In the genomic region with DNA sequence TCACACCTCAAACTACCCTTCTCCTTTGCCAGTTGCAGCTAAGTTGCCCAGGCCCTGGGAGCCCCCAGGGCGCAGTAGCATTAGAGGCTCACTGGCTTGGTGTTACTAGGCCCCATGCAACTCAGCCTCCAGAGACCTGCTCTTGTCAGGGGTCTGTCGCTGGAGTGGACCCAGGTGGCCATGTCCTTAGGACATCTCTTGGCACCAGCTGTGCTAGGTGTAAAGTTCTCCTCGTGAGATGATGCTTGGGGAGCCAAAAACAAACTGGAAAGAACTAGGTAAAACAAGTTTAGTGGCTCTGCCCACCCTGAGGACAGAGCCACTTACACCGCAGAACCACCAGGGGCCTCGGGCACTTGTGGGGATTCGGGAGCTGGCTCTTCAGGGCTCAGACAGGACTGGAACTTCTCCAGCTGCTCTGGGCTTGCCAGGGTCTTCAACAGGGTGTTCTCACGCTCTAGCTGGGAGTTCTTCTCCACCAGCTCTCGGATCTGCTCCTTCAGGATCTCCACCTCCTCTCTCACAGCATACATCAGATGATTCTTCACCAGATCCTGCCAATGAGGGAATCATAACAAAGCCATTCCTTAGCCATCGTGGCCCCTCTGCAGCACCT, we compare ENCODE assay signal across 8 cellular contexts.
DNase-seq lines count a peak whose midpoint lies in the region; ATAC-seq and TF ChIP-seq lines count a peak whose summit lies in the region.

No MANE protein-coding gene starts in this region.

- peaks cover 12 to 79% (median 65%) of the 10 kb centered on the region in 6 donors for H3K4me1 ChIP-seq in spleen

- intact Hi-C loops in spleen (cut with DNase I; ENCODE audit: low total_unique reads), result no loop called here

- peaks cover 0 to 20% (median 0%) of the 10 kb centered on the region in 7 donors for H3K27me3 ChIP-seq in spleen (replicated peaks in 1 of 7)

- no peak for ATAC-seq in activated T-helper 17 cell treated with anti-CD3 and anti-CD28 coated beads, Interleukin-2, amount 50 U/mL, for 72 hours (replicated peaks)
- no peak for ATAC-seq in HG03108 (IDR thresholded peaks at IDR 0.05; ENCODE audit: unreplicated experiment)

- peaks cover 27% of the 10 kb centered on the region for H3K4me1 Mint-ChIP-seq in activated T-helper 17 cell treated with anti-CD3 and anti-CD28 coated beads, Interleukin-2, amount 50 U/mL, for 72 hours
- H3K4me1 Mint-ChIP-seq in glutamatergic neuron (ENCODE audit: low read depth, unreplicated experiment), result peaks cover 9% of the 10 kb centered on the region

- TF ChIP-seq CTCF in glutamatergic neuron (IDR thresholded peaks at IDR 0.05; ENCODE audit: partially characterized antibody, unreplicated experiment), result no peak
- peak in 2 of 11 experiments; percentile 3 to 26 for TF ChIP-seq CTCF in spleen (IDR thresholded peaks at IDR 0.05 in 8 of 11, conservative IDR thresholded peaks at IDR 0.05 in 3 of 11)

- H3K9me3 Mint-ChIP-seq in activated T-helper 17 cell treated with anti-CD3 and anti-CD28 coated beads, Interleukin-2, amount 50 U/mL, for 72 hours, result no peaks in the 10 kb centered on the region
- H3K9me3 Mint-ChIP-seq in glutamatergic neuron (ENCODE audit: unreplicated experiment), result peaks cover 6% of the 10 kb centered on the region

- no peaks in the 10 kb centered on the region for H3K27me3 Mint-ChIP-seq in activated T-helper 17 cell treated with anti-CD3 and anti-CD28 coated beads, Interleukin-2, amount 50 U/mL, for 72 hours
- no peaks in the 10 kb centered on the region for H3K27me3 Mint-ChIP-seq in glutamatergic neuron (ENCODE audit: unreplicated experiment)

- peaks cover 0 to 35% (median 5%) of the 10 kb centered on the region in 6 donors for H3K36me3 ChIP-seq in spleen

- H3K4me3 Mint-ChIP-seq in activated T-helper 17 cell treated with anti-CD3 and anti-CD28 coated beads, Interleukin-2, amount 50 U/mL, for 72 hours, result peak overlapping the region; percentile 87
- peak overlapping the region; percentile 92 for H3K4me3 Mint-ChIP-seq in glutamatergic neuron (ENCODE audit: unreplicated experiment)

- peak overlapping the region; percentile 56 to 72 (median 62) for H3K4me3 ChIP-seq in spleen

- DNase-seq in HCEC 1CT (peak; percentile 11), glutamatergic neuron (no peak), spleen (peak; percentile 71), pons (ENCODE audit: low spot score) (no peak), NCI-H128 (lab: John Stamatoyannopoulos, UW; ENCODE audit: unreplicated experiment) (no peak), DMS79 treated with DMSO at 0.1 percent for 48 hours (lab: John Stamatoyannopoulos, UW) (no peak)

- H3K9me3 ChIP-seq in spleen, result no peaks in the 10 kb centered on the region

- peak overlapping the region; percentile 100 for H3K27ac Mint-ChIP-seq in activated T-helper 17 cell treated with anti-CD3 and anti-CD28 coated beads, Interleukin-2, amount 50 U/mL, for 72 hours
- H3K27ac Mint-ChIP-seq in glutamatergic neuron (ENCODE audit: unreplicated experiment), result no peak overlapping the region

- H3K36me3 Mint-ChIP-seq in activated T-helper 17 cell treated with anti-CD3 and anti-CD28 coated beads, Interleukin-2, amount 50 U/mL, for 72 hours (ENCODE audit: low read depth), result peaks cover 61% of the 10 kb centered on the region
- no peaks in the 10 kb centered on the region for H3K36me3 Mint-ChIP-seq in glutamatergic neuron (ENCODE audit: unreplicated experiment)

- WGBS in spleen, 5 donors, result 69 to 89% (median 87%) methylated on average over 5 to 9 of the region's 9 CpGs

- H3K27ac ChIP-seq in spleen, result peak overlapping the region in 6 of 8 donors; percentile 47 to 98 (median 96)

- TF ChIP-seq POLR2A in spleen (IDR thresholded peaks at IDR 0.05), result peak in 1 of 3 donors; percentile 6

Comparison
In these comparisons a context has a peak if more than half of its experiments do, and no peak if none do; other contexts are left out.
1. DNase-seq: peak in HCEC 1CT (single experiment) and spleen (single experiment); none in glutamatergic neuron (single experiment), pons (single experiment), NCI-H128 (single experiment) and DMS79 treated with DMSO at 0.1 percent for 48 hours (single experiment).